ENCODE assay signal across 8 cellular contexts in genomic region chr2:206765242-206766056, GRCh38. TPM values are rescaled to one million over a fixed set of nuclear protein-coding genes. Genes with fewer than 3 reads are reported as not detected.
DNase-seq lines count a peak whose midpoint lies in the region; ATAC-seq, FAIRE-seq and TF ChIP-seq lines count a peak whose summit lies in the region.

FASTKD2 (plus strand) TSS chr2:206765606; CDS start chr2:206766694, 1,088 bp downstream.
MDH1B (minus strand) TSS chr2:206765328; CDS start chr2:206765271, 57 bp downstream.

- peak; percentile 93 for ATAC-seq in HG02840 (IDR thresholded peaks at IDR 0.05; ENCODE audit: low FRiP score, unreplicated experiment)
- peak; percentile 96 for ATAC-seq in upper lobe of right lung

- H3K27ac ChIP-seq in left ventricle myocardium inferior (replicated peaks) = peak within 1 kb of the TSS; percentile 92
- H3K27ac ChIP-seq in upper lobe of right lung = peak within 1 kb of the TSS; percentile 93

- intact Hi-C loops in left ventricle myocardium inferior (cut with micrococcal nuclease) = no loop called here
- intact Hi-C loops in posterior vena cava (cut with DNase I) = no loop called here
- intact Hi-C loops in upper lobe of right lung (cut with DNase I) = no loop called here

- H3K36me3 ChIP-seq in left ventricle myocardium inferior (peaks cover 31% of the 10 kb centered on the region), upper lobe of right lung (peaks cover 7% of the 10 kb centered on the region)

- H3K27me3 ChIP-seq in left ventricle myocardium inferior (ENCODE audit: low read depth) (no peaks in the 10 kb centered on the region), upper lobe of right lung (no peaks in the 10 kb centered on the region)

- H3K4me1 ChIP-seq in left ventricle myocardium inferior (peaks cover 54% of the 10 kb centered on the region), upper lobe of right lung (peaks cover 4% of the 10 kb centered on the region)

- peak; percentile 97 for FAIRE-seq in GM12891 (lab: Jason Lieb, UNC)

- TF ChIP-seq CTCF in left ventricle myocardium inferior (IDR thresholded peaks at IDR 0.05; ENCODE audit: borderline replicate concordance) (no peak), upper lobe of right lung (IDR thresholded peaks at IDR 0.05) (no peak)

- DNase-seq in GM12891 (ENCODE audit: insufficient read length, low spot score) (peak; percentile 51), NCI-H1436 treated with DMSO at 0.1 percent for 48 hours (lab: John Stamatoyannopoulos, UW) (peak; percentile 66), T follicular helper cell (ENCODE audit: low read depth) (peak; percentile 72), amniotic epithelial cell (ENCODE audit: low read depth) (peak; percentile 96), left ventricle myocardium inferior (peak; percentile 88), posterior vena cava (ENCODE audit: low spot score) (peak; percentile 97), upper lobe of right lung (peak; percentile 92)

- peak; percentile 97 for TF ChIP-seq POLR2A in GM12891 (IDR thresholded peaks at IDR 0.05; ENCODE audit: low read depth, low read length)

- H3K9me3 ChIP-seq in left ventricle myocardium inferior (replicated peaks) (no peaks in the 10 kb centered on the region), upper lobe of right lung (no peaks in the 10 kb centered on the region)

- peak within 1 kb of the TSS; percentile 92 for H3K4me3 ChIP-seq in left ventricle myocardium inferior
- H3K4me3 ChIP-seq in upper lobe of right lung = peak within 1 kb of the TSS; percentile 88

TF ChIP-seq in GM12891, 5 proteins besides CTCF, POLR2A, EP300 and RAD21:
- TF ChIP-seq SPI1 (IDR thresholded peaks at IDR 0.05; ENCODE audit: low read depth, low read length) (no peak), POLR2AphosphoS5 (IDR thresholded peaks at IDR 0.05; ENCODE audit: low read depth, low read length) (peak; percentile 95), TAF1 (IDR thresholded peaks at IDR 0.05; ENCODE audit: low read depth, low read length) (peak; percentile 96), PAX5 (IDR thresholded peaks at IDR 0.05; ENCODE audit: insufficient read depth, low read length, severe bottlenecking) (peak; percentile 45)
TF ChIP-seq in GM12891: peak in this region for 3.

RNA-seq across cellular contexts. Expression of gene FASTKD2, which starts in this region (rescaled TPM):
- 17.5 TPM for polyA plus RNA-seq in GM12891 (2012; ENCODE audit: low read depth, missing spikeins)
- 39.9 TPM for total RNA-seq in left ventricle myocardium inferior
- total RNA-seq in posterior vena cava = 10 to 100 TPM; 21.6 to 21.7 TPM
- total RNA-seq in upper lobe of right lung = 19.7 TPM

RNA-seq across cellular contexts. Expression of gene MDH1B, which starts in this region (rescaled TPM):
- 1.4 TPM for polyA plus RNA-seq in GM12891 (2012; ENCODE audit: low read depth, missing spikeins)
- total RNA-seq in left ventricle myocardium inferior = 0.69 TPM
- 1 to 10 TPM in 1 of 2 donors, under 1 TPM in 1; 0.57 to 1.8 TPM for total RNA-seq in posterior vena cava
- total RNA-seq in upper lobe of right lung = 0.26 TPM

Comparison
In these comparisons a context has a peak if more than half of its experiments do, and no peak if none do; other contexts are left out.
1. Peak in every context shown above with its lines: DNase-seq, ATAC-seq, H3K4me3 ChIP-seq and H3K27ac ChIP-seq.